In genomic region chr6:143805832-143806281, GRCh38 we compare ENCODE assay signal across 14 cellular contexts. TPM values are rescaled to one million over a fixed set of nuclear protein-coding genes. Genes with fewer than 3 reads are reported as not detected.
A peak's percentile ranks its signal among the peaks of the same experiment; 100 is the strongest.
DNase-seq lines count a peak whose midpoint lies in the region; ATAC-seq and TF ChIP-seq lines count a peak whose summit lies in the region.
"Had no signal": no experiment of that assay in that cellular context is flagged by ENCODE, and none has a peak within 500 bp of the region (broad histone marks: within the 10 kb centered on the region; RNA-seq: fewer than 3 reads in every experiment).

No MANE protein-coding gene starts in this region.

- H3K9me3 ChIP-seq in CD8-positive, alpha-beta memory T cell (ENCODE audit: low read length), result no peaks in the 10 kb centered on the region

- peak overlapping the region in 2 of 8 donors; percentile 5 to 78 for H3K27ac Mint-ChIP-seq in CD8-positive, alpha-beta memory T cell
- peak overlapping the region; percentile 27 for H3K27ac Mint-ChIP-seq in mesothelial cell of epicardium

- H3K27me3 Mint-ChIP-seq in CD8-positive, alpha-beta memory T cell, result peaks cover 0 to 2% of the 10 kb centered on the region in 2 donors
- no peaks in the 10 kb centered on the region for H3K27me3 Mint-ChIP-seq in mesothelial cell of epicardium (ENCODE audit: low read depth)

- CTCF ChIA-PET in CD8-positive, alpha-beta memory T cell (lab: Charles Lee), result no interaction called here

- H3K27me3 ChIP-seq in CD8-positive, alpha-beta memory T cell (ENCODE audit: insufficient read depth, low read length, poor library complexity, severe bottlenecking), result no peaks in the 10 kb centered on the region

- no peak overlapping the region for H3K4me3 ChIP-seq in CD8-positive, alpha-beta memory T cell (ENCODE audit: low read length)

- peak overlapping the region; percentile 54 for H3K27ac ChIP-seq in CD8-positive, alpha-beta memory T cell (ENCODE audit: low read depth, low read length)
- H3K27ac ChIP-seq: WERI-Rb-1 had no signal

- POLR2A ChIA-PET in CD8-positive, alpha-beta memory T cell (lab: Charles Lee), result no interaction called here

- no peak for ATAC-seq in GM19395 (IDR thresholded peaks at IDR 0.05; ENCODE audit: unreplicated experiment)

- peaks cover 0 to 5% (median 2%) of the 10 kb centered on the region in 5 donors for H3K9me3 Mint-ChIP-seq in CD8-positive, alpha-beta memory T cell
- H3K9me3 Mint-ChIP-seq in mesothelial cell of epicardium, result peaks cover 6% of the 10 kb centered on the region

- H3K4me3 Mint-ChIP-seq in CD8-positive, alpha-beta memory T cell, result no peak overlapping the region
- no peak overlapping the region for H3K4me3 Mint-ChIP-seq in mesothelial cell of epicardium

- H3K4me1 ChIP-seq in CD8-positive, alpha-beta memory T cell (ENCODE audit: insufficient read depth, low read length), result no peaks in the 10 kb centered on the region

- no peaks in the 10 kb centered on the region for H3K36me3 ChIP-seq in CD8-positive, alpha-beta memory T cell (ENCODE audit: insufficient read depth, low read length)
- H3K36me3 ChIP-seq: WERI-Rb-1 had no signal

- no peak for TF ChIP-seq CTCF in mesothelial cell of epicardium (IDR thresholded peaks at IDR 0.05; ENCODE audit: unreplicated experiment)

- H3K36me3 Mint-ChIP-seq in CD8-positive, alpha-beta memory T cell, result peaks cover 6 to 50% (median 19%) of the 10 kb centered on the region in 3 donors
- H3K36me3 Mint-ChIP-seq in mesothelial cell of epicardium, result peaks cover 36% of the 10 kb centered on the region

- H3K4me1 Mint-ChIP-seq in CD8-positive, alpha-beta memory T cell, result peaks cover 4 to 25% (median 7%) of the 10 kb centered on the region in 3 donors
- no peaks in the 10 kb centered on the region for H3K4me1 Mint-ChIP-seq in mesothelial cell of epicardium

- DNase-seq in CD8-positive, alpha-beta memory T cell, result no peak
- DNase-seq in M059J (ENCODE audit: low read depth), result peak; percentile 58
- peak; percentile 82 for DNase-seq in amniotic epithelial cell (ENCODE audit: low read depth)
- no peak for DNase-seq in mesothelial cell of epicardium (ENCODE audit: low spot score in 2 of 2, unreplicated experiment in 2 of 2)
- DNase-seq in hypothalamus (lab: John Stamatoyannopoulos, UW), result no peak
- no peak for DNase-seq in AG08396 (ENCODE audit: low spot score)
- DNase-seq in NCI-H1048 (lab: John Stamatoyannopoulos, UW), result no peak
- DNase-seq: activated gamma-delta T cell treated with Interleukin-2 at 50 U/mL for 16 hours; COR-L47; effector memory CD4-positive, alpha-beta T cell; WERI-Rb-1 had no signal

RNA-seq across cellular contexts. Expression of gene LTV1, which starts 37.3 kb away (rescaled TPM):
- total RNA-seq in CD8-positive, alpha-beta memory T cell, result 10 to 100 TPM; 61.6 to 64.2 TPM
- 24.9 TPM for polyA plus RNA-seq in CD8-positive, alpha-beta memory T cell
- total RNA-seq in M059J (2014; rRNA removed; shearing (Covaris generic)), result 27.4 and 31.0 TPM in 2 replicates
- total RNA-seq in mesothelial cell of epicardium, result 26.1 to 30.1 TPM (median 28.3 TPM) in 3 replicates

RNA-seq across cellular contexts. Expression of gene ZC2HC1B, which starts 58.4 kb away (rescaled TPM):
- total RNA-seq in CD8-positive, alpha-beta memory T cell, result not detected
- polyA plus RNA-seq in CD8-positive, alpha-beta memory T cell, result not detected
- total RNA-seq in M059J (2014; rRNA removed; shearing (Covaris generic)), result not detected in 2 replicates
- 0.29 TPM in 1 of 3 replicates, not detected in the others for total RNA-seq in mesothelial cell of epicardium
- total RNA-seq: mucosa of gallbladder, skeletal muscle tissue had no signal

Comparison
In these comparisons a context has a peak if more than half of its experiments do, and no peak if none do; other contexts are left out.
1. DNase-seq: peak in M059J (single experiment) and amniotic epithelial cell (single experiment); none in CD8-positive, alpha-beta memory T cell (0 of 5), mesothelial cell of epicardium (0 of 2), hypothalamus (0 of 51), AG08396 (single experiment) and NCI-H1048 (single experiment).